Comparison of ENCODE assay signal across 7 cellular contexts in genomic region chr13:73653688-73654087, GRCh38.
"Had no signal": no experiment of that assay in that cellular context is flagged by ENCODE, and none has a peak within 500 bp of the region (broad histone marks: within the 10 kb centered on the region; RNA-seq: fewer than 3 reads in every experiment).

No MANE protein-coding gene starts in this region.

- DNase-seq: HFFc6, KBM-7 had no signal

- H3K4me3 ChIP-seq: GM23338, HAP-1 had no signal

- H3K36me3 ChIP-seq: HAP-1 had no signal

- H3K4me1 ChIP-seq: HAP-1 had no signal

- H3K9me3 ChIP-seq: HAP-1 had no signal

- ATAC-seq: GM23338, HCT116, HepG2 had no signal

- H3K27ac ChIP-seq: HL-60 had no signal
